In genomic region chr20:62083312-62083711, GRCh38 we compare ENCODE assay signal across 11 cellular contexts.
"Had no signal": no experiment of that assay in that cellular context is flagged by ENCODE, and none has a peak within 500 bp of the region (broad histone marks: within the 10 kb centered on the region; RNA-seq: fewer than 3 reads in every experiment).

No MANE protein-coding gene starts in this region.

- H3K9ac ChIP-seq: GM23248 had no signal

- H3K36me3 ChIP-seq: HAP-1 had no signal

- DNase-seq: GM23248, GOT3, H7, H9, HCEC 1CT, HFFc6 had no signal

- FAIRE-seq: H1, H54 had no signal

- H3K4me2 ChIP-seq: GM23338 had no signal

- ATAC-seq: GM23338, HCT116 had no signal

- H3K27ac ChIP-seq: GM23248 had no signal

- H3K9me3 ChIP-seq: HAP-1 had no signal

- H3K4me3 ChIP-seq: GM23248, GM23338, HAP-1 had no signal

- H2AFZ ChIP-seq: GM23248, GM23338 had no signal

- H3K4me1 ChIP-seq: HAP-1 had no signal
